11 cellular contexts compared by ENCODE assay signal in the genomic region with DNA sequence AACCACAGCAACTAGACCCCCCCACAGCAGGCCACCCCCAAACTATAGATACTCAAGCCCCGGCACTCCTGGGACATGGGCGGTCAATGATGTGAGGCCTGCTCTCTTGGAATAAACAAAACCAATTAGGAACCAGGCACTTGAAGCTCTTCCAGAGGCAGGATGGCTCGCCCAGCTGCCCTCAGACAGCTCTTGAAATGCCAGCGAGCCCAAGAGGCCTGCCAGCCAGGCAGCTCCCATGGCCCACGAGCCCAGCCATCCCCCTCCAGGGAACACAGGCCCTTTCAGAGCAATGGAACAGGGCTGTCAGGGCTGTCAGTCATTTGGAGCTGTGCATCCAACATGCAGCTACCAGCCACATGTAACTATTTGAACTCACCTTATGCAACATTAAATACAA. TPM values are rescaled to one million over a fixed set of nuclear protein-coding genes. Genes with fewer than 3 reads are reported as not detected.
A peak's percentile ranks its signal among the peaks of the same experiment; 100 is the strongest.
DNase-seq lines count a peak whose midpoint lies in the region; ATAC-seq and TF ChIP-seq lines count a peak whose summit lies in the region.
"Had no signal": no experiment of that assay in that cellular context is flagged by ENCODE, and none has a peak within 500 bp of the region (broad histone marks: within the 10 kb centered on the region; RNA-seq: fewer than 3 reads in every experiment).

No MANE protein-coding gene starts in this region.

- H3K27me3 ChIP-seq in CD8-positive, alpha-beta memory T cell (ENCODE audit: insufficient read depth, low read length, poor library complexity, severe bottlenecking) = no peaks in the 10 kb centered on the region
- H3K27me3 ChIP-seq in KMS-11 (ENCODE audit: insufficient read depth, low read depth) = no peaks in the 10 kb centered on the region

- no peak for DNase-seq in CD8-positive, alpha-beta memory T cell
- DNase-seq in caudate nucleus (lab: John Stamatoyannopoulos, UW) = peak in 27 of 61 donors; percentile 2 to 59 (median 29)
- peak; percentile 45 for DNase-seq in myocyte (ENCODE audit: low read depth)
- DNase-seq in A172 (ENCODE audit: low spot score) = no peak
- DNase-seq: GM23248, MV-4-11, NCI-H82, nephron progenitor cell had no signal

- POLR2A ChIA-PET in CD8-positive, alpha-beta memory T cell (lab: Charles Lee) = no interaction called here

- no peak overlapping the region for H2AFZ ChIP-seq in KMS-11 (ENCODE audit: low read depth)
- H2AFZ ChIP-seq: GM23248 had no signal

- CTCF ChIA-PET in CD8-positive, alpha-beta memory T cell (lab: Charles Lee) = interaction anchor here (1.3 kb wide), 1 partner anchor 11 kb away, joined by 4 read pairs; no protein-coding TSS in a partner anchor

- peaks cover 19% of the 10 kb centered on the region for H3K4me1 ChIP-seq in CD8-positive, alpha-beta memory T cell (ENCODE audit: insufficient read depth, low read length)
- H3K4me1 ChIP-seq in KMS-11 (ENCODE audit: low read depth, poor library complexity, severe bottlenecking) = peaks cover 58% of the 10 kb centered on the region

- H3K4me1 Mint-ChIP-seq in CD8-positive, alpha-beta memory T cell = peaks cover 59 to 75% (median 63%) of the 10 kb centered on the region in 3 donors

- H3K27me3 Mint-ChIP-seq in CD8-positive, alpha-beta memory T cell = no peaks in the 10 kb centered on the region

- peaks cover 30% of the 10 kb centered on the region for H3K79me2 ChIP-seq in KMS-11 (ENCODE audit: insufficient read depth, low read depth)

- no peak overlapping the region for H3K4me3 ChIP-seq in CD8-positive, alpha-beta memory T cell (ENCODE audit: low read length)
- H3K4me3 ChIP-seq in KMS-11 (IDR thresholded peaks at IDR 0.05; ENCODE audit: insufficient read depth, low read depth, low read length) = no peak overlapping the region
- H3K4me3 ChIP-seq: GM23248 had no signal

- H3K9me3 Mint-ChIP-seq in CD8-positive, alpha-beta memory T cell = no peaks in the 10 kb centered on the region
- H3K9me3 Mint-ChIP-seq: nephron progenitor cell had no signal

- peak overlapping the region in 7 of 8 donors; percentile 18 to 95 (median 88) for H3K27ac Mint-ChIP-seq in CD8-positive, alpha-beta memory T cell
- H3K27ac Mint-ChIP-seq: nephron progenitor cell had no signal

- no peak overlapping the region for H3K27ac ChIP-seq in CD8-positive, alpha-beta memory T cell (ENCODE audit: low read depth, low read length)
- H3K27ac ChIP-seq in KMS-11 = no peak overlapping the region
- H3K27ac ChIP-seq in caudate nucleus (ENCODE audit: low read depth, low read length) = peak overlapping the region; percentile 40
- H3K27ac ChIP-seq: GM23248 had no signal

- peak overlapping the region; percentile 26 for H3K4me2 ChIP-seq in KMS-11

- peaks cover 0 to 66% (median 7%) of the 10 kb centered on the region in 3 donors for H3K36me3 Mint-ChIP-seq in CD8-positive, alpha-beta memory T cell

- ATAC-seq in GM21576 (IDR thresholded peaks at IDR 0.05; ENCODE audit: unreplicated experiment) = no peak
- ATAC-seq in HG03280 (IDR thresholded peaks at IDR 0.05; ENCODE audit: unreplicated experiment) = no peak

- H3K4me3 Mint-ChIP-seq in CD8-positive, alpha-beta memory T cell = peak overlapping the region in 2 of 7 donors; percentile 43 to 61
- H3K4me3 Mint-ChIP-seq: nephron progenitor cell had no signal

- no peaks in the 10 kb centered on the region for H3K9me3 ChIP-seq in CD8-positive, alpha-beta memory T cell (ENCODE audit: low read length)

- peaks cover 3% of the 10 kb centered on the region for H3K36me3 ChIP-seq in CD8-positive, alpha-beta memory T cell (ENCODE audit: insufficient read depth, low read length)
- no peaks in the 10 kb centered on the region for H3K36me3 ChIP-seq in KMS-11 (ENCODE audit: insufficient read depth)

- H4K20me1 ChIP-seq in KMS-11 (ENCODE audit: insufficient read depth) = no peaks in the 10 kb centered on the region

- TF ChIP-seq CTCF in KMS-11 (conservative IDR thresholded peaks at IDR 0.05; ENCODE audit: low read depth, low read length) = no peak

- no peak overlapping the region for H3K9ac ChIP-seq in KMS-11
- H3K9ac ChIP-seq: GM23248 had no signal

RNA-seq across cellular contexts. Expression of gene TFIP11, which starts 34.0 kb away (rescaled TPM):
- 10 to 100 TPM; 53.9 to 58.8 TPM for total RNA-seq in CD8-positive, alpha-beta memory T cell
- 41.5 TPM for polyA plus RNA-seq in CD8-positive, alpha-beta memory T cell
- total RNA-seq in myocyte = 26.9 and 30.8 TPM in 2 replicates
- 28.6 TPM for polyA plus RNA-seq in myocyte (2012)
- 21.1 and 23.1 TPM in 2 replicates for total RNA-seq in A172 (2014; rRNA removed; shearing (Covaris generic))

RNA-seq across cellular contexts. Expression of gene TPST2, which starts 43.6 kb away (rescaled TPM):
- 10 to 100 TPM; 36.7 to 37.3 TPM for total RNA-seq in CD8-positive, alpha-beta memory T cell
- 201 TPM for polyA plus RNA-seq in CD8-positive, alpha-beta memory T cell
- total RNA-seq in myocyte = 36.6 and 39.2 TPM in 2 replicates
- 87.4 TPM for polyA plus RNA-seq in myocyte (2012)
- 5.5 and 9.5 TPM in 2 replicates for total RNA-seq in A172 (2014; rRNA removed; shearing (Covaris generic))
